8 cellular contexts compared by ENCODE assay signal in the genomic region with DNA sequence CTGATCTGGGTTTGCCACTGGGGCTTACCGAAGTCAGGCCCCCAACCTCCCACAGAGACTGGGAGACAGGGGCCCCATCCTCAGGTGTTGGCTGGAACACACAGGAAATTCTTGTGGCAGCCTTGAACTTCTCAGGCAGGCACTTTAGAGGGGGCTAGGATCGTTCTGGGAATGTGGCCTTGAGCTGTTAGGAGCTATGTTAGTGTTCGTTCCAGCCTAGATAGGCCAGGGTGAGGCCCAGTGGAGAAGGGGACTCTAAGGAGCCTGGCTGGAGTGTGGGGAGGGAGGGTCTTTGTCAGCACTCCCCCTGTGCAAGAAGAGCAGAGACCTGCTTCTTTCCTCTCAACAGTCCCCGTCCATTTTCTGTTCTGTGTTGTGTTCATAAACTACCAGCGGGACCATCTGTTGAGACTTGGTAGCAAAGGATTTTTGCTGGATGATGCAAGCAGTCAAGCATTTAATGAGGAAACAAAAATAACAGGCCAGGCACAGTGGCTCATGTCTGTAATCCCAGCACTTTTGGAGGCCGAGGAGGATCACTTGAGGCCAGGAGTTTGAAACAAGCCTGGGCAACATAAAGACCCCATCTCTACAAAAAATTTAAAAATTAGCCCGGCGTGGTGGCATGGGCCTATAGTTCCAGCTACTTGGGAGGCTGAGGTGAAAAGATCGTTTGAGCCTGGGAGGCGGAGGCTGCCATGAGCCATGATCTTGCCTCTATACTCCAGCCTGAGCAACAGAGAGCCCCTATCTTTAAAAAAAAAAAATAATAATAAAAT. TPM values are rescaled to one million over a fixed set of nuclear protein-coding genes. Genes with fewer than 3 reads are reported as not detected.
DNase-seq lines count a peak whose midpoint lies in the region; ATAC-seq, FAIRE-seq and TF ChIP-seq lines count a peak whose summit lies in the region.

No MANE protein-coding gene starts in this region.

- H3K4me2 ChIP-seq in PC-9: peak overlapping the region; percentile 89

- H4K20me1 ChIP-seq in PC-9 (ENCODE audit: insufficient read depth): peaks cover under 1% of the 10 kb centered on the region; the same call in 1 of the 2 replicates

- BruUV-seq in PC-9 (replicated peaks; lab: Mats Ljungman, UMichigan): no TSS peak

- peaks cover 12% of the 10 kb centered on the region; the same call in 1 of the 2 replicates for H3K4me1 ChIP-seq in PC-9 (replicated peaks; ENCODE audit: insufficient read depth)
- H3K4me1 ChIP-seq in mucosa of rectum (ENCODE audit: control insufficient read depth in 2 of 2, insufficient read depth in 2 of 2, low read length in 2 of 2): peaks cover 24 to 33% of the 10 kb centered on the region in 2 donors

- POLR2A ChIA-PET in PC-9 (lab: Charles Lee; ENCODE audit: unreplicated experiment): interaction anchor here (0.6 kb wide), 1 partner anchor 13 kb away, joined by 8 read pairs; no protein-coding TSS in a partner anchor

- peaks cover 40% of the 10 kb centered on the region for H3K4me1 Mint-ChIP-seq in activated naive CD4-positive, alpha-beta T cell treated with anti-CD3 and anti-CD28 coated beads for 36 hours (ENCODE audit: low read depth)

- no peak for FAIRE-seq in urothelium cell line (lab: Jason Lieb, UNC)

- peak overlapping the region; percentile 91; the same call in 1 of the 2 replicates for H2AFZ ChIP-seq in PC-9

- H3K9me2 ChIP-seq in PC-9 (ENCODE audit: insufficient read depth): no peaks in the 10 kb centered on the region

- DNase-seq in activated naive CD4-positive, alpha-beta T cell treated with anti-CD3 and anti-CD28 coated beads for 36 hours: peak; percentile 44
- no peak for DNase-seq in activated naive CD4-positive, alpha-beta T cell treated with anti-CD3 and anti-CD28 coated beads, Interleukin-2, amount 50 U/mL, for 16 hours
- peak in 1 of 2 experiments; percentile 59 for DNase-seq in PC-9
- peak in 1 of 10 donors; percentile 65 for DNase-seq in dorsolateral prefrontal cortex
- peak; percentile 42 for DNase-seq in urothelium cell line (ENCODE audit: low spot score)

- H3K79me2 ChIP-seq in PC-9 (ENCODE audit: low read depth): peaks cover 27% of the 10 kb centered on the region

- H3K36me3 Mint-ChIP-seq in activated naive CD4-positive, alpha-beta T cell treated with anti-CD3 and anti-CD28 coated beads for 36 hours (ENCODE audit: low read depth): peaks cover 9% of the 10 kb centered on the region

- H3K9me3 Mint-ChIP-seq in activated naive CD4-positive, alpha-beta T cell treated with anti-CD3 and anti-CD28 coated beads for 36 hours: no peaks in the 10 kb centered on the region

- H3K9me3 ChIP-seq in PC-9 (ENCODE audit: insufficient read depth, low read depth): no peaks in the 10 kb centered on the region
- no peaks in the 10 kb centered on the region for H3K9me3 ChIP-seq in mucosa of rectum (ENCODE audit: control insufficient read depth in 2 of 2, low read length in 2 of 2)

- peak overlapping the region; percentile 73 to 77 for H3K9ac ChIP-seq in mucosa of rectum (ENCODE audit: low read depth in 1 of 2, low read length in 2 of 2)

- intact Hi-C loops in activated naive CD4-positive, alpha-beta T cell treated with anti-CD3 and anti-CD28 coated beads for 36 hours (cut with micrococcal nuclease): loop anchor here (1.0 kb wide), 1 partner anchor 52 kb away; no protein-coding TSS in a partner anchor
- intact Hi-C loops in PC-9 (cut with micrococcal nuclease; ENCODE audit: unreplicated experiment) (no loop called here), dorsolateral prefrontal cortex (cut with DNase I) (loop anchor here in 1 of 2 donors (5.0 kb wide), 1 partner anchor 86 kb away; no protein-coding TSS in a partner anchor)

- H3K27ac ChIP-seq in PC-9: peak overlapping the region; percentile 59
- peak overlapping the region; percentile 7 to 95 (median 86) for H3K27ac ChIP-seq in dorsolateral prefrontal cortex
- H3K27ac ChIP-seq in mucosa of rectum (ENCODE audit: low read depth in 2 of 2, low read length in 2 of 2): peak overlapping the region; percentile 83 to 88

- CTCF ChIA-PET in activated naive CD4-positive, alpha-beta T cell treated with anti-CD3 and anti-CD28 coated beads for 36 hours (lab: Charles Lee): interaction anchor here (0.6 to 1.6 kb wide), 7 partner anchors 9 to 187 kb away, joined by 3 to 5 read pairs (median 3); no protein-coding TSS in a partner anchor
- CTCF ChIA-PET in PC-9 (lab: Charles Lee): no interaction called here

- peak overlapping the region; percentile 96 for H3K4me3 Mint-ChIP-seq in activated naive CD4-positive, alpha-beta T cell treated with anti-CD3 and anti-CD28 coated beads for 36 hours

- H3K27me3 Mint-ChIP-seq in activated naive CD4-positive, alpha-beta T cell treated with anti-CD3 and anti-CD28 coated beads for 36 hours (ENCODE audit: low read depth): no peaks in the 10 kb centered on the region

- H3K36me3 ChIP-seq in PC-9 (ENCODE audit: low read depth) (no peaks in the 10 kb centered on the region), mucosa of rectum (ENCODE audit: control insufficient read depth in 2 of 2, insufficient read depth in 2 of 2, low read length in 2 of 2) (no peaks in the 10 kb centered on the region)

- H3F3A ChIP-seq in PC-9 (ENCODE audit: insufficient read depth, low read depth): peaks cover 4% of the 10 kb centered on the region; the same call in 1 of the 2 replicates

- peak overlapping the region; percentile 90 for H3K4me3 ChIP-seq in PC-9
- H3K4me3 ChIP-seq in dorsolateral prefrontal cortex: peak overlapping the region; percentile 69 to 98 (median 88)
- peak overlapping the region; percentile 31 to 84 for H3K4me3 ChIP-seq in mucosa of rectum (ENCODE audit: low read length in 2 of 2)

- H3K27me3 ChIP-seq in PC-9 (ENCODE audit: insufficient read depth, low read depth) (no peaks in the 10 kb centered on the region), dorsolateral prefrontal cortex (no peaks in the 10 kb centered on the region), mucosa of rectum (ENCODE audit: control insufficient read depth in 2 of 2, insufficient read depth in 2 of 2, low read length in 2 of 2) (no peaks in the 10 kb centered on the region)

- no peak for ATAC-seq in GM18870 (IDR thresholded peaks at IDR 0.05; ENCODE audit: unreplicated experiment)
- no peak for ATAC-seq in GM18858 (IDR thresholded peaks at IDR 0.05; ENCODE audit: unreplicated experiment)

- peak overlapping the region; percentile 93 for H3K27ac Mint-ChIP-seq in activated naive CD4-positive, alpha-beta T cell treated with anti-CD3 and anti-CD28 coated beads for 36 hours

- TF ChIP-seq CTCF in PC-9 (conservative IDR thresholded peaks at IDR 0.05) (no peak), dorsolateral prefrontal cortex (IDR thresholded peaks at IDR 0.05 in 54 of 56, conservative IDR thresholded peaks at IDR 0.05 in 2 of 56; ENCODE audit: low read depth in 1 of 56, partially characterized antibody in 56 of 56) (no peak)

RNA-seq across cellular contexts. Expression of a gene that starts 1.5 kb away (rescaled TPM):
- 10 to 100 TPM; 22.9 to 23.6 TPM for total RNA-seq in activated naive CD4-positive, alpha-beta T cell treated with anti-CD3 and anti-CD28 coated beads for 36 hours
- total RNA-seq in PC-9 (2021) (21.7 and 22.4 TPM in 2 replicates), dorsolateral prefrontal cortex (10 to 100 TPM; 24.8 to 48.9 (median 32.2) TPM)

RNA-seq across cellular contexts. Expression of a gene that starts 1.5 kb away (rescaled TPM):
- total RNA-seq in activated naive CD4-positive, alpha-beta T cell treated with anti-CD3 and anti-CD28 coated beads for 36 hours: 10 to 100 TPM; 53.7 to 56.8 TPM
- 99.9 and 107 TPM in 2 replicates for total RNA-seq in PC-9 (2021)
- 100 to 1,000 TPM in 87 of 120 experiments, 10 to 100 TPM in 33; 72.4 to 193 (median 113) TPM for total RNA-seq in dorsolateral prefrontal cortex
